ENCODE assay signal across 10 cellular contexts in genomic region chr2:19360881-19361321, GRCh38. TPM values are rescaled to one million over a fixed set of nuclear protein-coding genes. Genes with fewer than 3 reads are reported as not detected.
DNase-seq lines count a peak whose midpoint lies in the region; ATAC-seq and TF ChIP-seq lines count a peak whose summit lies in the region.
"Had no signal": no experiment of that assay in that cellular context is flagged by ENCODE, and none has a peak within 500 bp of the region (broad histone marks: within the 10 kb centered on the region; RNA-seq: fewer than 3 reads in every experiment).

No MANE protein-coding gene starts in this region.

- H2AFZ ChIP-seq in H9 (ENCODE audit: low read length) (no peak overlapping the region), OCI-LY7 (ENCODE audit: low read length) (no peak overlapping the region)

- H3K4me1 Mint-ChIP-seq in H9 (peaks cover 38 to 47% of the 10 kb centered on the region in 2 experiments), HFFc6 (ENCODE audit: low read depth) (peaks cover 34% of the 10 kb centered on the region)
- peaks cover 31% of the 10 kb centered on the region for H3K4me1 Mint-ChIP-seq in activated T-helper 2 cell treated with anti-CD3 and anti-CD28 coated beads, Interferon-gamma antibody, Interleukin-2, Interleukin-4, amounts not matched to agents 10 μg/mL and 5 μg/mL and 100 μg/mL, durations not matched to agents 14 hours and 24 hours and 36 hours (ENCODE audit: low read depth)

- no peaks in the 10 kb centered on the region; the same call in 1 of the 2 replicates for H3K4me1 ChIP-seq in H9 (ENCODE audit: insufficient read depth, low read length)
- H3K4me1 ChIP-seq in right atrium auricular region, result peaks cover 0 to 26% of the 10 kb centered on the region in 2 donors
- H3K4me1 ChIP-seq in OCI-LY7 (ENCODE audit: insufficient read depth, low read length, poor library complexity, severe bottlenecking), result no peaks in the 10 kb centered on the region

- H3K79me2 ChIP-seq in H9 (ENCODE audit: insufficient read depth, low read length), result no peaks in the 10 kb centered on the region
- no peaks in the 10 kb centered on the region for H3K79me2 ChIP-seq in OCI-LY7 (ENCODE audit: insufficient read depth, low read depth, low read length)

- H3K36me3 ChIP-seq in right atrium auricular region (no peaks in the 10 kb centered on the region), OCI-LY7 (ENCODE audit: insufficient read depth, low read length) (no peaks in the 10 kb centered on the region)

- H2BK15ac ChIP-seq in H9 (ENCODE audit: low read depth, low read length), result no peak overlapping the region

- H3K4me3 ChIP-seq in right atrium auricular region, result peak overlapping the region in 1 of 2 donors; percentile 67
- no peak overlapping the region for H3K4me3 ChIP-seq in OCI-LY7 (ENCODE audit: low read depth, low read length, poor library complexity, severe bottlenecking)

- no peak overlapping the region for H4K8ac ChIP-seq in H9 (replicated peaks; ENCODE audit: insufficient read length, low read depth, low read length)

- H3K9me3 Mint-ChIP-seq in H9 (no peaks in the 10 kb centered on the region; a peak in 1 of 5 replicates), HFFc6 (no peaks in the 10 kb centered on the region)
- no peaks in the 10 kb centered on the region for H3K9me3 Mint-ChIP-seq in activated T-helper 2 cell treated with anti-CD3 and anti-CD28 coated beads, Interferon-gamma antibody, Interleukin-2, Interleukin-4, amounts not matched to agents 10 μg/mL and 5 μg/mL and 100 μg/mL, durations not matched to agents 14 hours and 24 hours and 36 hours

- no peak overlapping the region for H3T11ph ChIP-seq in H9 (ENCODE audit: low read length)

- no CpG with 5 or more reads among the region's 18 CpGs for WGBS in H9 (ENCODE audit: extremely low coverage, insufficient read length, low lambda C conversion rate)

- H3K9me2 ChIP-seq in OCI-LY7 (ENCODE audit: insufficient read depth, low read length), result no peaks in the 10 kb centered on the region

- peaks cover 24% of the 10 kb centered on the region for H3K23me2 ChIP-seq in H9 (ENCODE audit: insufficient read length, low read depth, low read length, poor library complexity, severe bottlenecking)

- H2BK120ac ChIP-seq in H9 (ENCODE audit: low read depth, low read length, poor library complexity, severe bottlenecking), result no peak overlapping the region

- H4K20me1 ChIP-seq in H9 (ENCODE audit: control insufficient read depth, insufficient read depth, insufficient read length) (no peaks in the 10 kb centered on the region), OCI-LY7 (ENCODE audit: insufficient read depth, low read length) (no peaks in the 10 kb centered on the region)

- H3K14ac ChIP-seq in H9 (ENCODE audit: insufficient read depth, low read length), result no peak overlapping the region

- intact Hi-C loops in activated T-helper 2 cell treated with anti-CD3 and anti-CD28 coated beads, Interferon-gamma antibody, Interleukin-2, Interleukin-4, amounts not matched to agents 10 μg/mL and 5 μg/mL and 100 μg/mL, durations not matched to agents 14 hours and 24 hours and 36 hours (cut with micrococcal nuclease), result loop anchor here (5.0 kb wide), 2 partner anchors 501 to 1086 kb away; partner anchors contain the start of gene RHOB
- intact Hi-C loops in OCI-LY7 (cut with micrococcal nuclease; ENCODE audit: unreplicated experiment), result loop anchor here (5.0 kb wide), 2 partner anchors 479 to 501 kb away; no protein-coding TSS in a partner anchor

- no peak overlapping the region for H3K27ac Mint-ChIP-seq in H9
- H3K27ac Mint-ChIP-seq in activated T-helper 2 cell treated with anti-CD3 and anti-CD28 coated beads, Interferon-gamma antibody, Interleukin-2, Interleukin-4, amounts not matched to agents 10 μg/mL and 5 μg/mL and 100 μg/mL, durations not matched to agents 14 hours and 24 hours and 36 hours, result no peak overlapping the region
- H3K27ac Mint-ChIP-seq in HFFc6, result no peak overlapping the region

- POLR2A ChIA-PET in OCI-LY7 (lab: Charles Lee), result interaction anchor here (0.6 kb wide), 1 partner anchor 1769 kb away, joined by 6 read pairs; no protein-coding TSS in a partner anchor

- no peak overlapping the region for H4K91ac ChIP-seq in H9 (ENCODE audit: insufficient read length, low read depth, low read length)

- DNase-seq in H9, result no peak
- no peak for DNase-seq in activated T-helper 2 cell treated with anti-CD3 and anti-CD28 coated beads, Interferon-gamma antibody, Interleukin-2, Interleukin-4, amounts not matched to agents 10 μg/mL and 5 μg/mL and 100 μg/mL, durations not matched to agents 14 hours and 24 hours and 36 hours (ENCODE audit: low spot score)
- no peak for DNase-seq in right atrium auricular region (ENCODE audit: low spot score)
- peak; percentile 72 for DNase-seq in retina
- DNase-seq in HFFc6, result no peak
- DNase-seq in OCI-LY7 (ENCODE audit: low spot score), result no peak
- DNase-seq in SIG-M5 (lab: John Stamatoyannopoulos, UW), result no peak
- DNase-seq: hippocampal formation, T-helper 9 cell had no signal

- no peak overlapping the region for H2BK12ac ChIP-seq in H9 (ENCODE audit: insufficient read length, low read depth, low read length)

- no peak overlapping the region for H3K18ac ChIP-seq in H9 (ENCODE audit: insufficient read length, low read depth, low read length)

- H3K4me3 Mint-ChIP-seq in H9, result peak overlapping the region; percentile 45 to 79
- H3K4me3 Mint-ChIP-seq in activated T-helper 2 cell treated with anti-CD3 and anti-CD28 coated beads, Interferon-gamma antibody, Interleukin-2, Interleukin-4, amounts not matched to agents 10 μg/mL and 5 μg/mL and 100 μg/mL, durations not matched to agents 14 hours and 24 hours and 36 hours (ENCODE audit: low read depth), result peak overlapping the region; percentile 2
- H3K4me3 Mint-ChIP-seq in HFFc6, result no peak overlapping the region

- H3K79me1 ChIP-seq in H9 (ENCODE audit: insufficient read depth, low read depth, low read length, poor library complexity, severe bottlenecking), result no peaks in the 10 kb centered on the region

- no peak overlapping the region for H4K5ac ChIP-seq in H9 (ENCODE audit: insufficient read length, low read depth, low read length)

- H3K27ac ChIP-seq in H9 (ENCODE audit: insufficient read length, low read depth, low read length) (no peak overlapping the region), right atrium auricular region (peak overlapping the region; percentile 63 to 72), OCI-LY7 (ENCODE audit: low read depth, low read length, poor library complexity, severe bottlenecking) (no peak overlapping the region)

- no peaks in the 10 kb centered on the region for H3K36me3 Mint-ChIP-seq in H9 (ENCODE audit: insufficient read depth in 1 of 3, low read depth in 3 of 3)
- H3K36me3 Mint-ChIP-seq in activated T-helper 2 cell treated with anti-CD3 and anti-CD28 coated beads, Interferon-gamma antibody, Interleukin-2, Interleukin-4, amounts not matched to agents 10 μg/mL and 5 μg/mL and 100 μg/mL, durations not matched to agents 14 hours and 24 hours and 36 hours (ENCODE audit: low read depth), result peaks cover 2% of the 10 kb centered on the region
- peaks cover 10% of the 10 kb centered on the region; the same call in 1 of the 2 replicates for H3K36me3 Mint-ChIP-seq in HFFc6 (ENCODE audit: low read depth)

- H3K27me3 Mint-ChIP-seq in H9 (ENCODE audit: low read depth), result peaks cover 99% of the 10 kb centered on the region
- H3K27me3 Mint-ChIP-seq in activated T-helper 2 cell treated with anti-CD3 and anti-CD28 coated beads, Interferon-gamma antibody, Interleukin-2, Interleukin-4, amounts not matched to agents 10 μg/mL and 5 μg/mL and 100 μg/mL, durations not matched to agents 14 hours and 24 hours and 36 hours (ENCODE audit: low read depth), result peaks cover 90% of the 10 kb centered on the region
- H3K27me3 Mint-ChIP-seq in HFFc6 (ENCODE audit: insufficient read depth), result peaks cover 12% of the 10 kb centered on the region

- no peak overlapping the region for H2BK5ac ChIP-seq in H9 (ENCODE audit: insufficient read length, low read length)

- peaks cover 86% of the 10 kb centered on the region for H3K27me3 ChIP-seq in H9 (ENCODE audit: insufficient read depth, low read length)
- no peaks in the 10 kb centered on the region for H3K27me3 ChIP-seq in right atrium auricular region

- H2AK5ac ChIP-seq in H9 (ENCODE audit: insufficient read length, low read length), result no peak overlapping the region

- no peak overlapping the region for H2BK20ac ChIP-seq in H9 (ENCODE audit: low read depth, low read length, poor library complexity, severe bottlenecking)

- no TSS peak for BruUV-seq in OCI-LY7 (replicated peaks; lab: Mats Ljungman, UMichigan)

- no peak overlapping the region for H3K9ac ChIP-seq in H9 (ENCODE audit: extremely low read depth, insufficient read length, low read length)

- CTCF ChIA-PET in OCI-LY7 (lab: Charles Lee; ENCODE audit: unreplicated experiment), result no interaction called here

- no peak overlapping the region for H3K56ac ChIP-seq in H9 (ENCODE audit: insufficient read length, low read depth, low read length)

- no peak for TF ChIP-seq CTCF in H9 (conservative IDR thresholded peaks at IDR 0.05)
- TF ChIP-seq CTCF in right atrium auricular region (IDR thresholded peaks at IDR 0.05), result no peak
- TF ChIP-seq CTCF in HFFc6 (IDR thresholded peaks at IDR 0.05), result no peak
- TF ChIP-seq CTCF in OCI-LY7 (conservative IDR thresholded peaks at IDR 0.05; ENCODE audit: low read length), result no peak

- no peak overlapping the region for H3K23ac ChIP-seq in H9 (ENCODE audit: insufficient read length, low read depth, low read length)

- ATAC-seq in HG02623 (IDR thresholded peaks at IDR 0.05; ENCODE audit: unreplicated experiment), result no peak

- no peak overlapping the region for H3K4ac ChIP-seq in H9 (ENCODE audit: low read depth, low read length)

- H3K9me3 ChIP-seq in H9 (ENCODE audit: control insufficient read depth, low read depth, low read length) (no peaks in the 10 kb centered on the region), right atrium auricular region (no peaks in the 10 kb centered on the region), OCI-LY7 (ENCODE audit: low read length) (no peaks in the 10 kb centered on the region)

- H3K4me2 ChIP-seq in H9 (ENCODE audit: insufficient read depth, insufficient read length, low read length) (peak overlapping the region; percentile 64), OCI-LY7 (ENCODE audit: low read length) (no peak overlapping the region)

RNA-seq across cellular contexts. Expression of gene OSR1, which starts 2.5 kb away (rescaled TPM):
- total RNA-seq in H9 (2021), result 0.24 and 0.35 TPM in 2 replicates
- not detected in 2 replicates for total RNA-seq in activated T-helper 2 cell treated with anti-CD3 and anti-CD28 coated beads, Interferon-gamma antibody, Interleukin-2, Interleukin-4, amounts not matched to agents 10 μg/mL and 5 μg/mL and 100 μg/mL, durations not matched to agents 14 hours and 24 hours and 36 hours
- total RNA-seq in right atrium auricular region, result 10 to 100 TPM; 12.5 to 55.7 TPM
- total RNA-seq in HFFc6 (2021; fragmentation: NEBNext Ultra II Directional; extraction: Animal tissue kit (Norgen Biotek cat#: 25700)), result 10 to 100 TPM in 4 of 6 experiments, 1 to 10 TPM in 2; 5.4 to 11.9 (median 11.1) TPM
- not detected in 2 replicates for total RNA-seq in OCI-LY7 (2014; rRNA removed; shearing (Covaris generic))
- not detected in 2 replicates for total RNA-seq in OCI-LY7 (2022)

Comparison
In these comparisons a context has a peak if more than half of its experiments do, and no peak if none do; other contexts are left out.
1. H3K27ac ChIP-seq: peak in right atrium auricular region (2 of 2); none in H9 (single experiment) and OCI-LY7 (single experiment).